Comparison of ENCODE assay signal across 23 cellular contexts in the genomic region with DNA sequence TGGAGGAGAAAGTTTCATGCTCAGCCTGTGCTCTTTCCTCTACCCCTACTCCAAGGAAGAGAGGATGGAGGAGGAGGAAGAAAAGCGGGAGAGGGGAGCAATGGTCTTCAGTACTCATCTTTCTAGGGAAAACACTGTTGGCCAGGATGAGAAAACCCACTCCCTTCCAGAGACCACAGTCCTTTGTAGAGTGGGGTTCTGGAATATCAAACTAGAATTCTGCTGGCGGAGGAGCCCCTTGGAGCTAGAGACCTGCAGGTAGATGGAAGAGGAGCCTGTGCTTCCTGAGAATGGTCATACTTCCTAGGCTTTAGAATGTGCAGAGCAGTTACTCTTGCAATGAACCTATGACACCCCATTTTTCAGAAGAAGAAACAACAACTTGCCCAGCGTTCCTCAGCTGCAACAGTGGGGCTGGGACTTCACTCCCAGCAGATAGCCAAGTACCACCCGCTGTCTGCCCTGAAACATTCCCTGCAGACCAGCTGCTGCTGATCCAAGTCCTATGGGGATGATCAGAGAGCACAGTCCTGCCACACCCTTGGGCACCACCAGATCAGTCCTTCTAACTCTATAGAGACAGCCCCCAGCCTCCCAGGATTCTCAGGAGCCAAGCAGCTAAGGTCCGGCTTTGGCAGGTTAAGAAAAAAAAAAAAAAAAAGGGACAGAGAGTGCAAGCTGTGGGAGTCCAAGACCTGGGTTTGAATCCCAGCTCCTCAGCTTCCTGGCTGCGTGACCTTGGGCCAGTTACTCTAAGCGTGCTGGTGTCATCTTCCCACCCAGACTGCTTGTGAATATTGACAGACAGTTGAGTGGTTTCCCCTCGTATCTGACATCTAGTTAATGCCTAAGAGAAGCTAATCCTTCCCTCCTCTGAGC. TPM values are rescaled to one million over a fixed set of nuclear protein-coding genes. Genes with fewer than 3 reads are reported as not detected.
A peak's percentile ranks its signal among the peaks of the same experiment; 100 is the strongest.
DNase-seq lines count a peak whose midpoint lies in the region; ATAC-seq and TF ChIP-seq lines count a peak whose summit lies in the region.
"Had no signal": no experiment of that assay in that cellular context is flagged by ENCODE, and none has a peak within 500 bp of the region (broad histone marks: within the 10 kb centered on the region; RNA-seq: fewer than 3 reads in every experiment).

No MANE protein-coding gene starts in this region.

- no peaks in the 10 kb centered on the region for H3K9me3 ChIP-seq in osteoblast (ENCODE audit: low read depth, low read length)
- H3K9me3 ChIP-seq: breast epithelium, esophagus muscularis mucosa, SJCRH30 had no signal

- no peaks in the 10 kb centered on the region for H3K79me2 ChIP-seq in osteoblast (ENCODE audit: insufficient read depth, low read length)

- TF ChIP-seq CTCF in osteoblast (IDR thresholded peaks at IDR 0.05; ENCODE audit: extremely low read depth, low read depth, low read length), result no peak

- H3K27me3 ChIP-seq in osteoblast (ENCODE audit: insufficient read depth, low read length), result no peaks in the 10 kb centered on the region
- H3K27me3 ChIP-seq: breast epithelium, dorsolateral prefrontal cortex, SJCRH30 had no signal

- H3K27ac ChIP-seq in osteoblast (ENCODE audit: low read depth, low read length), result no peak overlapping the region
- H3K27ac ChIP-seq: breast epithelium, esophagus muscularis mucosa, SJCRH30 had no signal

- H3K4me2 ChIP-seq in osteoblast (ENCODE audit: insufficient read depth, low read length), result no peak overlapping the region

- no peaks in the 10 kb centered on the region for H3K4me1 ChIP-seq in osteoblast (ENCODE audit: insufficient read depth, low read length)
- H3K4me1 ChIP-seq: breast epithelium, SJCRH30 had no signal

- no peak for DNase-seq in T-helper 2 cell treated with Interferon-gamma antibody and Interleukin-4, amounts not matched to agents 5 μg/mL and 100 μg/mL, for 36 hours (ENCODE audit: low spot score)
- DNase-seq in T-helper 2 cell (no peak), HuH-7 (ENCODE audit: low spot score) (peak; percentile 67), osteoblast (ENCODE audit: insufficient read length, low spot score, missing footprints) (peak; percentile 86), kidney glomerular epithelial cell (lab: John Stamatoyannopoulos, UW) (no peak), activated T-cell treated with anti-CD3 and anti-CD28 coated beads for 4 hours (no peak)
- DNase-seq: 8988T; dorsolateral prefrontal cortex; midbrain; NCI-H1105 treated with DMSO at 0.1 percent for 48 hours; NCI-H526 treated with DMSO at 0.1 percent for 48 hours; occipital lobe; SJCRH30; stimulated activated CD4-positive, alpha-beta T cell treated with anti-CD3 and anti-CD28 coated beads, Interleukin-2, amount 100 ng/mL, for 48 hours had no signal

- no peaks in the 10 kb centered on the region for H4K20me1 ChIP-seq in osteoblast (ENCODE audit: insufficient read depth, low read length)

- peaks cover 28% of the 10 kb centered on the region for H3K36me3 Mint-ChIP-seq in T-helper 2 cell treated with Interferon-gamma antibody and Interleukin-4, amounts not matched to agents 5 μg/mL and 100 μg/mL, for 36 hours (ENCODE audit: low read depth)
- peaks cover 31% of the 10 kb centered on the region for H3K36me3 Mint-ChIP-seq in dendritic cell treated with granulocyte-macrophage colony-stimulating factor and Interleukin-4, amounts not matched to agents 40 ng/mL and 50 ng/mL, for 4 days (ENCODE audit: low read depth)

- peaks cover 9% of the 10 kb centered on the region for H3K36me3 ChIP-seq in osteoblast (ENCODE audit: insufficient read depth, low read length)
- H3K36me3 ChIP-seq: breast epithelium had no signal

- no peak overlapping the region for H3K4me3 ChIP-seq in osteoblast (ENCODE audit: insufficient read depth, low read length)
- H3K4me3 ChIP-seq: breast epithelium, esophagus muscularis mucosa, SJCRH30 had no signal

- intact Hi-C loops in dendritic cell treated with granulocyte-macrophage colony-stimulating factor and Interleukin-4, amounts not matched to agents 40 ng/mL and 50 ng/mL, for 4 days (cut with micrococcal nuclease), result no loop called here

- peak overlapping the region; percentile 74 for H3K27ac Mint-ChIP-seq in T-helper 2 cell treated with Interferon-gamma antibody and Interleukin-4, amounts not matched to agents 5 μg/mL and 100 μg/mL, for 36 hours
- peak overlapping the region; percentile 7 for H3K27ac Mint-ChIP-seq in dendritic cell treated with granulocyte-macrophage colony-stimulating factor and Interleukin-4, amounts not matched to agents 40 ng/mL and 50 ng/mL, for 4 days
- H3K27ac Mint-ChIP-seq: activated T-helper 17 cell treated with anti-CD3 and anti-CD28 coated beads, Interleukin-2, amount 50 U/mL, for 72 hours had no signal

- H3K27me3 Mint-ChIP-seq in T-helper 2 cell treated with Interferon-gamma antibody and Interleukin-4, amounts not matched to agents 5 μg/mL and 100 μg/mL, for 36 hours (ENCODE audit: low read depth), result no peaks in the 10 kb centered on the region
- H3K27me3 Mint-ChIP-seq in dendritic cell treated with granulocyte-macrophage colony-stimulating factor and Interleukin-4, amounts not matched to agents 40 ng/mL and 50 ng/mL, for 4 days, result peaks cover 26% of the 10 kb centered on the region
- H3K27me3 Mint-ChIP-seq: activated T-helper 17 cell treated with anti-CD3 and anti-CD28 coated beads, Interleukin-2, amount 50 U/mL, for 72 hours had no signal

- no peak for ATAC-seq in GM21447 (IDR thresholded peaks at IDR 0.05; ENCODE audit: unreplicated experiment)
- ATAC-seq: activated T-helper 17 cell treated with anti-CD3 and anti-CD28 coated beads, Interleukin-2, amount 50 U/mL, for 72 hours had no signal

- H3K9me3 Mint-ChIP-seq in T-helper 2 cell treated with Interferon-gamma antibody and Interleukin-4, amounts not matched to agents 5 μg/mL and 100 μg/mL, for 36 hours, result no peaks in the 10 kb centered on the region
- H3K9me3 Mint-ChIP-seq in dendritic cell treated with granulocyte-macrophage colony-stimulating factor and Interleukin-4, amounts not matched to agents 40 ng/mL and 50 ng/mL, for 4 days, result no peaks in the 10 kb centered on the region
- H3K9me3 Mint-ChIP-seq: activated T-helper 17 cell treated with anti-CD3 and anti-CD28 coated beads, Interleukin-2, amount 50 U/mL, for 72 hours had no signal

- no peak overlapping the region for H2AFZ ChIP-seq in osteoblast (ENCODE audit: low read length)

- peak overlapping the region; percentile 87 for H3K4me3 Mint-ChIP-seq in T-helper 2 cell treated with Interferon-gamma antibody and Interleukin-4, amounts not matched to agents 5 μg/mL and 100 μg/mL, for 36 hours
- no peak overlapping the region for H3K4me3 Mint-ChIP-seq in dendritic cell treated with granulocyte-macrophage colony-stimulating factor and Interleukin-4, amounts not matched to agents 40 ng/mL and 50 ng/mL, for 4 days
- H3K4me3 Mint-ChIP-seq: activated T-helper 17 cell treated with anti-CD3 and anti-CD28 coated beads, Interleukin-2, amount 50 U/mL, for 72 hours had no signal

- H3K4me1 Mint-ChIP-seq in T-helper 2 cell treated with Interferon-gamma antibody and Interleukin-4, amounts not matched to agents 5 μg/mL and 100 μg/mL, for 36 hours (ENCODE audit: low read depth), result peaks cover 46% of the 10 kb centered on the region
- peaks cover 48% of the 10 kb centered on the region for H3K4me1 Mint-ChIP-seq in dendritic cell treated with granulocyte-macrophage colony-stimulating factor and Interleukin-4, amounts not matched to agents 40 ng/mL and 50 ng/mL, for 4 days (ENCODE audit: low read depth)

RNA-seq across cellular contexts. Expression of a gene that starts 0.7 kb away (rescaled TPM):
- total RNA-seq in osteoblast, result not detected in 2 replicates
- total RNA-seq: H1, HT1080, SJCRH30 had no signal

RNA-seq across cellular contexts. Expression of a gene that starts 12.3 kb away (rescaled TPM):
- total RNA-seq in osteoblast, result under 0.01 and 0.36 TPM in 2 replicates
- total RNA-seq: H1, occipital lobe, OCI-LY7, SJCRH30, urinary bladder had no signal

RNA-seq across cellular contexts. Expression of a gene that starts 13.2 kb away (rescaled TPM):
- 6.2 and 7.4 TPM in 2 replicates for total RNA-seq in osteoblast

RNA-seq across cellular contexts. Expression of a gene that starts 51.3 kb away (rescaled TPM):
- total RNA-seq in osteoblast, result 39.8 and 46.0 TPM in 2 replicates

RNA-seq across cellular contexts. Expression of a gene that starts 58.9 kb away (rescaled TPM):
- total RNA-seq in osteoblast, result 36.6 and 38.6 TPM in 2 replicates

Comparison
In these comparisons a context has a peak if more than half of its experiments do, and no peak if none do; other contexts are left out.
1. DNase-seq: peak in HuH-7 (single experiment) and osteoblast (single experiment); none in T-helper 2 cell treated with Interferon-gamma antibody and Interleukin-4, amounts not matched to agents 5 μg/mL and 100 μg/mL, for 36 hours (single experiment), T-helper 2 cell (0 of 5), kidney glomerular epithelial cell (single experiment) and activated T-cell treated with anti-CD3 and anti-CD28 coated beads for 4 hours (single experiment).